ENCODE assay signal across 11 cellular contexts in the genomic region with DNA sequence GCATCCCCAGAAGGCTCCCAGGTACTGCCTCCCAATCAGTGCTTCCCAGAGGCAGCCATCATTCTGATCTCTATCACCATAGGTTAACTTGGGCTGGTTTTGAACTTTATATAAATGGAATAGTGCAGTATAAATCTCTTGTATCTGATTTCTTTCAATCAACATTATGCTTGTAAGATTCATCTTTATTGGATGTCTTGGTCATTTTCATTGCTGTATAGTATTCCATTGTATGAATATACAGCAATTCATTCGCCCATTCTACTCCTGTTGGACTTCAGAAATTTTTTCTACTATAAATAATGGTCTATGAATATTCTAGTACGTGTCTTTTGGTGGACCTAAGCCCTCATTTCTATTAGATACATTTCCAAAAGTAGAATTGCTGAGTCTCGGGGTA. TPM values are rescaled to one million over a fixed set of nuclear protein-coding genes. Genes with fewer than 3 reads are reported as not detected.
"Had no signal": no experiment of that assay in that cellular context is flagged by ENCODE, and none has a peak within 500 bp of the region (broad histone marks: within the 10 kb centered on the region; RNA-seq: fewer than 3 reads in every experiment).

No MANE protein-coding gene starts in this region.

- H3K4me2 ChIP-seq: GM23338 had no signal

- H2AFZ ChIP-seq: GM23248, GM23338 had no signal

- H3K27ac ChIP-seq: GM23248 had no signal

- H3K4me1 Mint-ChIP-seq: GM23338, H9 had no signal

- H3K9ac ChIP-seq: GM23248 had no signal

- DNase-seq: GM23248, GOT3, H7, H9, HCEC 1CT, HFFc6 had no signal

- ATAC-seq: GM23338, HCT116 had no signal

- H3K4me3 ChIP-seq: GM23248, GM23338, HAP-1 had no signal

- H3K9me3 ChIP-seq: HAP-1 had no signal

- H3K27ac Mint-ChIP-seq: GM23338, H9, HFFc6 had no signal

- H3K36me3 ChIP-seq: HAP-1 had no signal

- H3K4me1 ChIP-seq: HAP-1 had no signal

- H3K4me3 Mint-ChIP-seq: GM23338, H9, HFFc6 had no signal

- FAIRE-seq: H1, H54 had no signal

- H3K9me3 Mint-ChIP-seq: GM23338, H9, HFFc6 had no signal

RNA-seq across cellular contexts. Expression of gene OGDHL, which starts 16.1 kb away (rescaled TPM):
- total RNA-seq: GM23248 had no signal
- polyA plus RNA-seq: GM23248 had no signal
